ENCODE assay signal across 21 cellular contexts in the genomic region with DNA sequence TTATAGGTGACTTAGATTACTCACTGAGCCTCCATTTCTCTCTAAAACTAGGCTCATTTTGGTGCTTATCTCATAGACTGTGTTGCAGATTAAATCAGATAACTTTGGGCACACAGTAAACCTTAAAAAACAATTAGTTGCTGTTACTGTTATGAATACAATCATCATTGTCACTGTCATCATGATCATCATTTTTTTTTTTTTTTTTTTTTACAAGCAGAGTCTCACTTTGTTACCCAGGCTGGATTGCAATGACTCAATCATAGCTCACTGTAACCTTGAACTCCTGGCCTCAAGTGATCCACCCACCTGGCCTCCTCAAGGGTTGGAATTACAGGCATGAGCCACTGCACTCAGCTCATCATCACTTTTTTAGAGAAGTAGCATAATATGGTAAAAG. TPM values are rescaled to one million over a fixed set of nuclear protein-coding genes. Genes with fewer than 3 reads are reported as not detected.
DNase-seq lines count a peak whose midpoint lies in the region; ATAC-seq and TF ChIP-seq lines count a peak whose summit lies in the region.
"Had no signal": no experiment of that assay in that cellular context is flagged by ENCODE, and none has a peak within 500 bp of the region (broad histone marks: within the 10 kb centered on the region; RNA-seq: fewer than 3 reads in every experiment).

No MANE protein-coding gene starts in this region.

- no peak overlapping the region for H3K4me3 Mint-ChIP-seq in T-helper 2 cell treated with Interferon-gamma antibody and Interleukin-4, amounts not matched to agents 5 μg/mL and 100 μg/mL, for 36 hours
- no peak overlapping the region for H3K4me3 Mint-ChIP-seq in stimulated activated effector memory CD8-positive, alpha-beta T cell treated with anti-CD3 and anti-CD28 coated beads, Interleukin-12 subunit alpha, Interleukin-12 subunit beta, amount 100 ng/mL, for 72 hours
- H3K4me3 Mint-ChIP-seq: activated naive CD4-positive, alpha-beta T cell treated with anti-CD3 and anti-CD28 coated beads, Interleukin-2, amount 50 U/mL, for 24 hours; CD14-positive monocyte; natural killer cell treated with Interleukin-12 subunit alpha and Interleukin-12 subunit beta and Interleukin-15 and Interleukin-18, amount 100 ng/mL, for 72 hours had no signal

- H3K4me3 ChIP-seq in foreskin fibroblast (ENCODE audit: low read depth in 1 of 2, low read length in 2 of 2) (no peak overlapping the region), prostate gland (no peak overlapping the region)
- H3K4me3 ChIP-seq: transverse colon had no signal

- H3K27ac Mint-ChIP-seq in T-helper 2 cell treated with Interferon-gamma antibody and Interleukin-4, amounts not matched to agents 5 μg/mL and 100 μg/mL, for 36 hours, result no peak overlapping the region
- H3K27ac Mint-ChIP-seq in stimulated activated effector memory CD8-positive, alpha-beta T cell treated with anti-CD3 and anti-CD28 coated beads, Interleukin-12 subunit alpha, Interleukin-12 subunit beta, amount 100 ng/mL, for 72 hours, result no peak overlapping the region
- H3K27ac Mint-ChIP-seq: activated naive CD4-positive, alpha-beta T cell treated with anti-CD3 and anti-CD28 coated beads, Interleukin-2, amount 50 U/mL, for 24 hours; natural killer cell treated with Interleukin-12 subunit alpha and Interleukin-12 subunit beta and Interleukin-15 and Interleukin-18, amount 100 ng/mL, for 72 hours had no signal

- H3K27me3 Mint-ChIP-seq in T-helper 2 cell treated with Interferon-gamma antibody and Interleukin-4, amounts not matched to agents 5 μg/mL and 100 μg/mL, for 36 hours (ENCODE audit: low read depth), result no peaks in the 10 kb centered on the region
- H3K27me3 Mint-ChIP-seq: activated naive CD4-positive, alpha-beta T cell treated with anti-CD3 and anti-CD28 coated beads, Interleukin-2, amount 50 U/mL, for 24 hours; natural killer cell treated with Interleukin-12 subunit alpha and Interleukin-12 subunit beta and Interleukin-15 and Interleukin-18, amount 100 ng/mL, for 72 hours had no signal

- no peaks in the 10 kb centered on the region for H3K27me3 ChIP-seq in prostate gland (replicated peaks; ENCODE audit: insufficient read depth)
- H3K27me3 ChIP-seq: brain microvascular endothelial cell, transverse colon had no signal

- CTCF ChIA-PET in RWPE1 (lab: Yijun Ruan, JAX), result no interaction called here

- POLR2A ChIA-PET in RWPE1 (lab: Yijun Ruan, JAX; ENCODE audit: low non-redundant PET), result no interaction called here

- no peaks in the 10 kb centered on the region for H3K36me3 ChIP-seq in prostate gland
- H3K36me3 ChIP-seq: brain microvascular endothelial cell, transverse colon had no signal

- peaks cover 7% of the 10 kb centered on the region for H3K4me1 Mint-ChIP-seq in T-helper 2 cell treated with Interferon-gamma antibody and Interleukin-4, amounts not matched to agents 5 μg/mL and 100 μg/mL, for 36 hours (ENCODE audit: low read depth)
- peaks cover 16% of the 10 kb centered on the region for H3K4me1 Mint-ChIP-seq in stimulated activated effector memory CD8-positive, alpha-beta T cell treated with anti-CD3 and anti-CD28 coated beads, Interleukin-12 subunit alpha, Interleukin-12 subunit beta, amount 100 ng/mL, for 72 hours
- H3K4me1 Mint-ChIP-seq: CD14-positive monocyte had no signal

- H3K27ac ChIP-seq in RWPE1 (no peak overlapping the region), prostate gland (no peak overlapping the region)
- H3K27ac ChIP-seq: brain microvascular endothelial cell, transverse colon had no signal

- no peaks in the 10 kb centered on the region for H3K9me3 ChIP-seq in prostate gland
- H3K9me3 ChIP-seq: transverse colon had no signal

- peak; percentile 17 for DNase-seq in activated naive CD4-positive, alpha-beta T cell treated with Interleukin-2 at 50 U/mL for 16 hours
- DNase-seq in activated naive CD4-positive, alpha-beta T cell (lab: John Stamatoyannopoulos, UW), result no peak
- peak; percentile 30 for DNase-seq in T-helper 2 cell treated with Interferon-gamma antibody and Interleukin-4, amounts not matched to agents 5 μg/mL and 100 μg/mL, for 36 hours (ENCODE audit: low spot score)
- peak; percentile 36 to 52 for DNase-seq in foreskin fibroblast
- no peak for DNase-seq in stimulated activated effector memory CD8-positive, alpha-beta T cell treated with anti-CD3 and anti-CD28 coated beads, Interleukin-12 subunit alpha, Interleukin-12 subunit beta, amount 100 ng/mL, for 72 hours (ENCODE audit: low spot score in 2 of 2)
- no peak for DNase-seq in RWPE1 (ENCODE audit: low spot score)
- DNase-seq in prostate gland (ENCODE audit: low spot score), result no peak
- DNase-seq: brain microvascular endothelial cell; cortex of kidney; hypothalamus; kidney glomerular epithelial cell; NCI-H187 treated with DMSO at 0.1 percent for 48 hours; NCI-H345; NK-92 treated with Interleukin-12 subunit alpha and Interleukin-12 subunit beta, amount 100 ng/mL, for 24 hours; stimulated activated naive CD4-positive, alpha-beta T cell; SW 1271; transverse colon had no signal

- peaks cover 14% of the 10 kb centered on the region for H3K36me3 Mint-ChIP-seq in T-helper 2 cell treated with Interferon-gamma antibody and Interleukin-4, amounts not matched to agents 5 μg/mL and 100 μg/mL, for 36 hours (ENCODE audit: low read depth)
- H3K36me3 Mint-ChIP-seq in stimulated activated effector memory CD8-positive, alpha-beta T cell treated with anti-CD3 and anti-CD28 coated beads, Interleukin-12 subunit alpha, Interleukin-12 subunit beta, amount 100 ng/mL, for 72 hours, result no peaks in the 10 kb centered on the region
- H3K36me3 Mint-ChIP-seq: natural killer cell treated with Interleukin-12 subunit alpha and Interleukin-12 subunit beta and Interleukin-15 and Interleukin-18, amount 100 ng/mL, for 72 hours had no signal

- peak; percentile 92 for ATAC-seq in stimulated activated effector memory CD8-positive, alpha-beta T cell treated with anti-CD3 and anti-CD28 coated beads, Interleukin-12 subunit alpha, Interleukin-12 subunit beta, amount 100 ng/mL, for 72 hours
- ATAC-seq in HG03571 (IDR thresholded peaks at IDR 0.05; ENCODE audit: unreplicated experiment), result no peak
- ATAC-seq: natural killer cell treated with Interleukin-12 subunit alpha and Interleukin-12 subunit beta and Interleukin-15 and Interleukin-18, amount 100 ng/mL, for 72 hours had no signal

- intact Hi-C loops in prostate gland (cut with DNase I), result no loop called here

- no peaks in the 10 kb centered on the region for H3K9me3 Mint-ChIP-seq in T-helper 2 cell treated with Interferon-gamma antibody and Interleukin-4, amounts not matched to agents 5 μg/mL and 100 μg/mL, for 36 hours
- no peaks in the 10 kb centered on the region for H3K9me3 Mint-ChIP-seq in stimulated activated effector memory CD8-positive, alpha-beta T cell treated with anti-CD3 and anti-CD28 coated beads, Interleukin-12 subunit alpha, Interleukin-12 subunit beta, amount 100 ng/mL, for 72 hours
- H3K9me3 Mint-ChIP-seq: activated naive CD4-positive, alpha-beta T cell treated with anti-CD3 and anti-CD28 coated beads, Interleukin-2, amount 50 U/mL, for 24 hours; natural killer cell treated with Interleukin-12 subunit alpha and Interleukin-12 subunit beta and Interleukin-15 and Interleukin-18, amount 100 ng/mL, for 72 hours had no signal

- TF ChIP-seq CTCF in foreskin fibroblast (IDR thresholded peaks at IDR 0.05; ENCODE audit: low read depth, low read length), result no peak
- no peak for TF ChIP-seq CTCF in RWPE1 (conservative IDR thresholded peaks at IDR 0.05; ENCODE audit: low read depth)
- no peak for TF ChIP-seq CTCF in prostate gland (IDR thresholded peaks at IDR 0.05)

- H3K4me1 ChIP-seq in prostate gland (replicated peaks), result peaks cover 3% of the 10 kb centered on the region
- H3K4me1 ChIP-seq: transverse colon had no signal

- no peak for TF ChIP-seq POLR2A in prostate gland (IDR thresholded peaks at IDR 0.05)

RNA-seq across cellular contexts. Expression of a gene that starts 60.0 kb away (rescaled TPM):
- 10 to 100 TPM; 18.1 to 21.8 TPM for total RNA-seq in prostate gland

Comparison
In these comparisons a context has a peak if more than half of its experiments do, and no peak if none do; other contexts are left out.
1. DNase-seq: peak in activated naive CD4-positive, alpha-beta T cell treated with Interleukin-2 at 50 U/mL for 16 hours (single experiment), T-helper 2 cell treated with Interferon-gamma antibody and Interleukin-4, amounts not matched to agents 5 μg/mL and 100 μg/mL, for 36 hours (single experiment) and foreskin fibroblast (2 of 2); none in activated naive CD4-positive, alpha-beta T cell (0 of 4), stimulated activated effector memory CD8-positive, alpha-beta T cell treated with anti-CD3 and anti-CD28 coated beads, Interleukin-12 subunit alpha, Interleukin-12 subunit beta, amount 100 ng/mL, for 72 hours (0 of 2), RWPE1 (single experiment) and prostate gland (single experiment).